ENCODE assay signal across 8 cellular contexts in the genomic region with DNA sequence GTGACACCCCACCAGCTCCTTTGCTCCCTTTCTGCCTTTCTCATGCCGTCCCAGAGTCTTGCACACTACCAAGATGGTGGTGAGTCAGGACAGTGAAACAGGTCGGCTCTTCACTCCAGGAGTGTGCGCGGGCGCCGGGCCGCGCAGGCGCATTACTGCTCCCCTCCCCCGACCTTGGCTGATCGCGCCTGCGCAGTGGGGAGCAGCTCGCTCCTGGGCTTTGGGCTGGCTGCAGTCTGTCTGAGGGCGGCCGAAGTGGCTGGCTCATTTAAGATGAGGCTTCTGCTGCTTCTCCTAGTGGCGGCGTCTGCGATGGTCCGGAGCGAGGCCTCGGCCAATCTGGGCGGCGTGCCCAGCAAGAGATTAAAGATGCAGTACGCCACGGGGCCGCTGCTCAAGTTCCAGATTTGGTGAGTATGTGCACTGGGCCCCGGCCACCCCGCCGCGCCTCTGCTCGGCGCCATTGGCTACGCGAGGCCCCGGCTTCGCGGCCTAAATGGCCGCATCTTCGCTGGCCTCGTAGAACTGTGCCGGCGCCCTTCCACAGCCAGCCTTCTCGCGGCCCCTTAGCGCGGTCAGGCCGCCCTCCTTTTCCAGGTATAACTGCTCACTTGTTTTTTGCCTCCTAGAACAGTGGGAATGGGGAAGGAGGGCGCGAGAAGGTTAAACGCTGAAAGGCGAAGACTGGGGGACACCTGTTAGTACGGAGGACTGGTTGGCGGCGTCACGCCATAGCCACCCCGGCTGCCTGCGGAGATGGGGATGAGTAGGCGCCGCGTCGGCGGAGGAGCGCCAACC. TPM values are rescaled to one million over a fixed set of nuclear protein-coding genes. Genes with fewer than 3 reads are reported as not detected.
A peak's percentile ranks its signal among the peaks of the same experiment; 100 is the strongest.
DNase-seq lines count a peak whose midpoint lies in the region; ATAC-seq, FAIRE-seq and TF ChIP-seq lines count a peak whose summit lies in the region.

A gene with protein sequence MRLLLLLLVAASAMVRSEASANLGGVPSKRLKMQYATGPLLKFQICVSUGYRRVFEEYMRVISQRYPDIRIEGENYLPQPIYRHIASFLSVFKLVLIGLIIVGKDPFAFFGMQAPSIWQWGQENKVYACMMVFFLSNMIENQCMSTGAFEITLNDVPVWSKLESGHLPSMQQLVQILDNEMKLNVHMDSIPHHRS (plus strand): TSS at position 232 of the 798 bp plus-strand sequence. CDS start 42 bp downstream, at position 274.

- FAIRE-seq in HTR-8/SVneo (lab: Jason Lieb, UNC) (peak; percentile 60), H1 (lab: Jason Lieb, UNC) (no peak)

- H2AFZ ChIP-seq in H1 (ENCODE audit: low read length), result no peak within 1 kb of the TSS; the same call in 1 of the 2 replicates

- peak; percentile 50 for ATAC-seq in GM21360 (IDR thresholded peaks at IDR 0.05; ENCODE audit: unreplicated experiment)

- peaks cover 6 to 23% (median 17%) of the 10 kb centered on the region in 4 experiments; a peak in 6 of 7 replicates for H3K4me1 ChIP-seq in H1 (replicated peaks in 1 of 4; ENCODE audit: control insufficient read depth in 3 of 4, insufficient read depth in 4 of 4, low read length in 3 of 4)
- H3K4me1 ChIP-seq in mesendoderm (ENCODE audit: control insufficient read depth, low read depth, low read length), result peaks cover 7% of the 10 kb centered on the region

- CTCF ChIA-PET in H1 (lab: Charles Lee; ENCODE audit: partially characterized antibody), result interaction anchor here (1.0 to 1.3 kb wide), 3 partner anchors 9 to 13 kb away, joined by 3 to 6 read pairs (median 3); no protein-coding TSS in a partner anchor

- H3K56ac ChIP-seq in H1 (replicated peaks; ENCODE audit: insufficient read length, low read depth, low read length) (peak within 1 kb of the TSS; percentile 50), mesendoderm (ENCODE audit: low read length) (peak within 1 kb of the TSS; percentile 93)

- DNase-seq in COR-L47 (lab: John Stamatoyannopoulos, UW), result peak; percentile 97
- DNase-seq in HTR-8/SVneo (ENCODE audit: insufficient read length, low spot score), result peak; percentile 98
- peak; percentile 93 for DNase-seq in NOMO-1 treated with dmso at 0.1 percent for 144 hours (lab: John Stamatoyannopoulos, UW; ENCODE audit: unreplicated experiment)
- peak; percentile 83 to 93 (median 91) for DNase-seq in activated CD8-positive, alpha-beta memory T cell treated with anti-CD3 and anti-CD28 coated beads for 48 hours (ENCODE audit: low read depth in 2 of 3, low spot score in 2 of 3)
- DNase-seq in H1 (ENCODE audit: low read depth in 1 of 2, low spot score in 2 of 2), result peak; percentile 92 to 96
- peak; percentile 97 for DNase-seq in mesendoderm
- peak; percentile 84 for DNase-seq in stimulated activated CD8-positive, alpha-beta memory T cell treated with anti-CD3 and anti-CD28 coated beads, Interleukin-15, amount 100 ng/mL, for 1 hour (ENCODE audit: low read depth)

- H3K9ac ChIP-seq in H1 (replicated peaks in 1 of 4; ENCODE audit: extremely low read depth in 1 of 4, low read depth in 3 of 4, low read length in 3 of 4), result peak within 1 kb of the TSS; percentile 82 to 90 (median 86)
- peak within 1 kb of the TSS; percentile 93 for H3K9ac ChIP-seq in mesendoderm (ENCODE audit: low read length)

- TF ChIP-seq POLR2A in H1 (IDR thresholded peaks at IDR 0.05; ENCODE audit: control extremely low read depth in 1 of 2, low read depth in 2 of 2, low read length in 2 of 2), result peak; percentile 98 to 99

- H2BK120ac ChIP-seq in H1 (replicated peaks; ENCODE audit: low read depth, low read length) (peak within 1 kb of the TSS; percentile 7), mesendoderm (ENCODE audit: low read depth, low read length) (no peak within 1 kb of the TSS)

- peak within 1 kb of the TSS; percentile 16 for H4K91ac ChIP-seq in H1 (replicated peaks; ENCODE audit: insufficient read length, low read length)

- H3K18ac ChIP-seq in H1 (ENCODE audit: extremely low read depth, low read length) (peak within 1 kb of the TSS; percentile 64), mesendoderm (ENCODE audit: low read length) (peak within 1 kb of the TSS; percentile 33)

- H3K4ac ChIP-seq in H1 (replicated peaks; ENCODE audit: insufficient read length, low read depth, low read length), result no peak within 1 kb of the TSS
- peak within 1 kb of the TSS; percentile 96 for H3K4ac ChIP-seq in mesendoderm (ENCODE audit: low read depth, low read length)

- H2BK5ac ChIP-seq in H1 (ENCODE audit: low read depth, low read length) (peak within 1 kb of the TSS; percentile 91), mesendoderm (ENCODE audit: low read length) (peak within 1 kb of the TSS; percentile 67)

- H3K23ac ChIP-seq in H1 (ENCODE audit: insufficient read length) (no peak within 1 kb of the TSS), mesendoderm (ENCODE audit: low read length) (peak within 1 kb of the TSS; percentile 86)

- POLR2A ChIA-PET in H1 (lab: Charles Lee; ENCODE audit: partially characterized antibody), result interaction anchor here (0.6 to 2.4 kb wide), 19 partner anchors 9 to 569 kb away, joined by 3 to 18 read pairs (median 4); a partner anchor contains a TSS

- H3K36me3 ChIP-seq in H1 (ENCODE audit: control insufficient read depth in 2 of 4, insufficient read depth in 4 of 4, low read length in 3 of 4) (peaks cover 0 to 6% (median 0%) of the 10 kb centered on the region in 4 experiments; a peak in 2 of 8 replicates), mesendoderm (ENCODE audit: control insufficient read depth, insufficient read depth, low read length) (no peaks in the 10 kb centered on the region)

- H3K79me1 ChIP-seq in H1 (ENCODE audit: low read depth, low read length) (no peaks in the 10 kb centered on the region), mesendoderm (ENCODE audit: low read length) (peaks cover 8% of the 10 kb centered on the region)

- H3K27ac ChIP-seq in H1 (ENCODE audit: low read depth, low read length) (peak within 1 kb of the TSS; percentile 89), mesendoderm (ENCODE audit: low read depth, low read length) (peak within 1 kb of the TSS; percentile 91)

- H3K79me2 ChIP-seq in H1 (ENCODE audit: control insufficient read depth in 1 of 2, insufficient read depth in 2 of 2, low read length in 2 of 2) (peaks cover 14 to 67% of the 10 kb centered on the region in 2 experiments), mesendoderm (ENCODE audit: control insufficient read depth, insufficient read depth, low read length) (peaks cover 27% of the 10 kb centered on the region)

- no peaks in the 10 kb centered on the region for H3K9me3 ChIP-seq in H1 (ENCODE audit: insufficient read depth in 2 of 2, low read depth in 1 of 2, low read length in 1 of 2)

- H3K23me2 ChIP-seq in H1 (ENCODE audit: low read depth, low read length), result peaks cover 4% of the 10 kb centered on the region

- H4K5ac ChIP-seq in H1 (ENCODE audit: insufficient read length, low read depth, low read length), result peak within 1 kb of the TSS; percentile 58
- no peak within 1 kb of the TSS for H4K5ac ChIP-seq in mesendoderm (ENCODE audit: low read length)

- TF ChIP-seq EP300 in H1 (IDR thresholded peaks at IDR 0.05; ENCODE audit: borderline replicate concordance in 1 of 2, low read depth in 2 of 2, low read length in 2 of 2), result no peak

- no peak within 1 kb of the TSS for H3K14ac ChIP-seq in H1 (ENCODE audit: insufficient read length)

- H3K4me3 ChIP-seq in H1 (ENCODE audit: extremely low read depth in 1 of 4, insufficient read depth in 2 of 4, low read depth in 3 of 4, low read length in 4 of 4) (peak within 1 kb of the TSS; percentile 76 to 92 (median 85)), mesendoderm (ENCODE audit: low read length) (peak within 1 kb of the TSS; percentile 90)

- H3K4me2 ChIP-seq in H1 (ENCODE audit: insufficient read depth in 1 of 2, low read depth in 2 of 2, low read length in 2 of 2) (peak within 1 kb of the TSS; percentile 61 to 76), mesendoderm (ENCODE audit: low read length) (peak within 1 kb of the TSS; percentile 88)

- WGBS in H1 (ENCODE audit: extremely low coverage in 1 of 2, insufficient coverage in 1 of 2, insufficient read length in 1 of 2, insufficient replicate concordance in 2 of 2, low coverage in 1 of 2, low lambda C conversion rate in 2 of 2, missing lambda C conversion rate in 1 of 2), 2 experiments, result 2% methylated on average over 54 of the region's 64 CpGs; no CpG with 5 or more reads in 1 of the 2 experiments
- WGBS in mesendoderm (ENCODE audit: extremely low coverage, insufficient coverage, low lambda C conversion rate), result no CpG with 5 or more reads among the region's 64 CpGs

- H4K8ac ChIP-seq in H1 (ENCODE audit: extremely low read depth, insufficient read depth, low read length) (peak within 1 kb of the TSS; percentile 90; the same call in 1 of the 2 replicates), mesendoderm (ENCODE audit: low read depth, low read length) (no peak within 1 kb of the TSS)

- no peak within 1 kb of the TSS for H2BK15ac ChIP-seq in H1 (ENCODE audit: low read length)
- no peak within 1 kb of the TSS for H2BK15ac ChIP-seq in mesendoderm (replicated peaks; ENCODE audit: low read depth)

- TF ChIP-seq RAD21 in H1 (IDR thresholded peaks at IDR 0.05 in 1 of 2, conservative IDR thresholded peaks at IDR 0.05 in 1 of 2; ENCODE audit: low read depth in 2 of 2, low read length in 2 of 2), result no peak; a peak in 1 of 4 replicates

- peaks cover 2 to 10% of the 10 kb centered on the region in 2 experiments for H4K20me1 ChIP-seq in H1 (replicated peaks in 1 of 2; ENCODE audit: control insufficient read depth in 1 of 2, insufficient read depth in 2 of 2, low read length in 2 of 2)

- TF ChIP-seq CTCF in H1 (IDR thresholded peaks at IDR 0.05; ENCODE audit: control extremely low read depth in 1 of 3, insufficient read depth in 1 of 3, low read depth in 1 of 3, low read length in 3 of 3), result 0 out of 4 replicates have a peak, but pooled peaks of 1 of the 3 experiments have one; percentile 5

- H2BK20ac ChIP-seq in H1 (ENCODE audit: low read length), result no peak within 1 kb of the TSS

- peak within 1 kb of the TSS; percentile 23 for H2BK12ac ChIP-seq in H1 (ENCODE audit: low read depth, low read length)

- H2AK5ac ChIP-seq in H1 (ENCODE audit: low read depth, low read length) (no peak within 1 kb of the TSS), mesendoderm (ENCODE audit: low read length) (no peak within 1 kb of the TSS)

- H3K27me3 ChIP-seq in H1 (replicated peaks in 1 of 4; ENCODE audit: control insufficient read depth in 3 of 4, extremely low read depth in 1 of 4, insufficient read depth in 3 of 4, low read length in 3 of 4) (no peaks in the 10 kb centered on the region), mesendoderm (ENCODE audit: insufficient read depth, low read length, poor library complexity) (no peaks in the 10 kb centered on the region)

RNA-seq across cellular contexts. Expression of the gene that starts here (rescaled TPM):
- total RNA-seq in H1 (2021; fragmentation: NEBNext Ultra II Directional; extraction: Animal tissue kit (Norgen Biotek cat#: 25700)), result 74.7 and 79.0 TPM in 2 replicates
- 133 and 290 TPM in 2 replicates for polyA plus RNA-seq in H1 (2011; rRNA removed)
- polyA plus RNA-seq in H1 (2011; cell fraction: cytosol; rRNA removed), result 182 TPM
- polyA plus RNA-seq in H1 (2011; cell fraction: nucleus; rRNA removed), result 131 TPM
- 82.0 to 88.0 TPM (median 84.7 TPM) in 4 replicates for polyA plus RNA-seq in H1 (2012, experiment 1 of 2)
- 7.4 TPM for polyA plus RNA-seq in H1 (2012, experiment 2 of 2)
- polyA plus RNA-seq in H1 (2013, experiment 1 of 2), result 43.2 TPM
- 51.1 TPM for polyA plus RNA-seq in H1 (2013, experiment 2 of 2)
- polyA minus RNA-seq in H1 (2011; rRNA and poly(A)+ RNA removed), result 337 and 655 TPM in 2 replicates
- polyA minus RNA-seq in H1 (2011; cell fraction: cytosol; rRNA and poly(A)+ RNA removed), result 73.3 TPM
- polyA minus RNA-seq in H1 (2011; cell fraction: nucleus; rRNA and poly(A)+ RNA removed), result 101 TPM
- polyA plus RNA-seq in mesendoderm (2013, experiment 1 of 2), result 39.8 TPM
- 41.1 TPM for polyA plus RNA-seq in mesendoderm (2013, experiment 2 of 2)

Comparison
In these comparisons a context has a peak if more than half of its experiments do, and no peak if none do; other contexts are left out.
1. Peak in every context shown above with its lines: DNase-seq, ATAC-seq, H3K4me3 ChIP-seq and H3K27ac ChIP-seq.